ENCODE assay signal across 8 cellular contexts in the genomic region with DNA sequence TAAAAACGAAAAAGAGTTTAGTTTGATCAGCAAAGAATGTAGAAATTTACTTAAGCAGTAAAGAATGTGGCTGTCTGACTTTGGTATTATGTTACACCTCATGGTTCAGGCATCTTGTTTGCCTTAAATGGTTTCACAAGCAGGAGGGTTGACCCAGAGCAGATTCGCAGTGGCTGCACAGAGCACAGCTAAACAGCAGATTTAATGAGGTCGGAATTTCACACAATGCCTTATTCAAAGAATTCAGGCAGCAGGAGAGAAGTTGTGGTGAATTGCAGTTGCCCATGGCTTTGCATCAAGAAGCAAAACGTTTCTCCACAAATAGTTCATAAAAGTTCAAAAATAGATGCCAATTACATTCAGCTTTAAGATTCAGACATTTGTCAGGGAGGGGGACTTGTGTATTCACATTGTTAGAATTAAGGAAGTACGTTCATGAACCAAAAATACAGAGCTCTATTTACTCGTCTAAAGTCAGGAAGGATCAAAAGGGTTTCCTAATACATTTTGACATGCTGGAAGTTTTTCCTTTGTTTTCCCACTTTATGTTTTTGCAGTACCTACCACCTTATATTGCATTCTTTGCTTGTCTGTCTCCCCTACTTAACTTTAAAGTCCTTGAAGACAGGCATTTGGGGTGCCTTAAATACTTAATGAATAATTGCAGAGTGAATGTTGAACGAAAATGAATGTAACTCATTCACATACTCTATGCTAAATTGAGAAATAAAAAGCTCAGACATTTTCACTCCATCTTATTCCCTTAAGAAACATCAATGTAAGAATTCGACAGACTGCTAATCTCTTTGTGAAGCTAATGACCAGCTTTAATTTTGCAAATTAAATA.
A peak's percentile ranks its signal among the peaks of the same experiment; 100 is the strongest.
DNase-seq lines count a peak whose midpoint lies in the region; ATAC-seq and TF ChIP-seq lines count a peak whose summit lies in the region.

No MANE protein-coding gene starts in this region.

- no peaks in the 10 kb centered on the region for H4K20me1 ChIP-seq in Karpas-422 (ENCODE audit: insufficient read depth, low read depth, low read length)

- H3K4me1 ChIP-seq in muscle layer of duodenum (ENCODE audit: control insufficient read depth in 1 of 2, insufficient read depth in 2 of 2, low read length in 2 of 2): peaks cover 0 to 9% of the 10 kb centered on the region in 2 donors
- H3K4me1 ChIP-seq in effector memory CD4-positive, alpha-beta T cell (ENCODE audit: control insufficient read depth, insufficient read depth, low read length, poor library complexity, severe bottlenecking): no peaks in the 10 kb centered on the region
- peaks cover 3% of the 10 kb centered on the region; the same call in 1 of the 2 replicates for H3K4me1 ChIP-seq in Karpas-422 (ENCODE audit: low read length)

- no peak for ATAC-seq in HG03460 (IDR thresholded peaks at IDR 0.05; ENCODE audit: unreplicated experiment)
- no peak for ATAC-seq in GM21786 (IDR thresholded peaks at IDR 0.05; ENCODE audit: unreplicated experiment)

- no peak for TF ChIP-seq CTCF in epithelial cell of esophagus (IDR thresholded peaks at IDR 0.05; ENCODE audit: insufficient read depth, low read depth, low read length, missing control alignments)

- H3K27me3 ChIP-seq in muscle layer of duodenum (ENCODE audit: low read depth, low read length): no peaks in the 10 kb centered on the region
- no peaks in the 10 kb centered on the region for H3K27me3 ChIP-seq in effector memory CD4-positive, alpha-beta T cell (replicated peaks; ENCODE audit: control insufficient read depth, insufficient read depth, low read length, poor library complexity, severe bottlenecking)
- H3K27me3 ChIP-seq in Karpas-422 (ENCODE audit: low read length): no peaks in the 10 kb centered on the region

- H3K79me2 ChIP-seq in Karpas-422 (ENCODE audit: low read length): no peaks in the 10 kb centered on the region

- H3K9me2 ChIP-seq in Karpas-422 (replicated peaks; ENCODE audit: insufficient read depth, low read length): no peaks in the 10 kb centered on the region

- no peak overlapping the region for H3K4me3 ChIP-seq in epithelial cell of esophagus (ENCODE audit: low read length)
- no peak overlapping the region for H3K4me3 ChIP-seq in muscle layer of duodenum (ENCODE audit: low read depth in 1 of 2, low read length in 2 of 2)
- no peak overlapping the region for H3K4me3 ChIP-seq in effector memory CD4-positive, alpha-beta T cell (ENCODE audit: insufficient read depth, low read depth, low read length, poor library complexity, severe bottlenecking)
- H3K4me3 ChIP-seq in Karpas-422 (ENCODE audit: low read length): no peak overlapping the region

- H3K27ac ChIP-seq in muscle layer of duodenum (ENCODE audit: low read length) (peak overlapping the region; percentile 73), Karpas-422 (ENCODE audit: low read length) (no peak overlapping the region)
- H3K27ac ChIP-seq in effector memory CD4-positive, alpha-beta T cell (ENCODE audit: insufficient read depth, low read length, poor library complexity, severe bottlenecking): no peak overlapping the region

- no peak overlapping the region for H3K9ac ChIP-seq in Karpas-422 (ENCODE audit: low read length)

- peak; percentile 73 for DNase-seq in AG08396 (ENCODE audit: low spot score)
- DNase-seq in NCI-H1048 (lab: John Stamatoyannopoulos, UW): peak; percentile 13
- peak; percentile 90 for DNase-seq in epithelial cell of esophagus (ENCODE audit: low read depth)
- DNase-seq in effector memory CD4-positive, alpha-beta T cell: no peak
- DNase-seq in Karpas-422: no peak

- H3K36me3 ChIP-seq in muscle layer of duodenum (ENCODE audit: control insufficient read depth in 1 of 2, insufficient read depth in 2 of 2, low read length in 2 of 2) (peaks cover 0 to 4% of the 10 kb centered on the region in 2 donors), Karpas-422 (ENCODE audit: insufficient read depth, low read length) (no peaks in the 10 kb centered on the region)
- H3K36me3 ChIP-seq in effector memory CD4-positive, alpha-beta T cell (ENCODE audit: control insufficient read depth, insufficient read depth, low read length): no peaks in the 10 kb centered on the region

- no peak overlapping the region for H3K4me2 ChIP-seq in Karpas-422 (ENCODE audit: low read depth, low read length, poor library complexity, severe bottlenecking)

- no peak overlapping the region for H2AFZ ChIP-seq in Karpas-422 (ENCODE audit: low read length)

- H3K9me3 ChIP-seq in muscle layer of duodenum (ENCODE audit: control insufficient read depth in 1 of 2, low read length in 2 of 2): peaks cover 0 to 14% of the 10 kb centered on the region in 2 donors
- no peaks in the 10 kb centered on the region for H3K9me3 ChIP-seq in effector memory CD4-positive, alpha-beta T cell (ENCODE audit: control insufficient read depth, low read length)
- no peaks in the 10 kb centered on the region for H3K9me3 ChIP-seq in Karpas-422 (ENCODE audit: low read length)

Comparison
In these comparisons a context has a peak if more than half of its experiments do, and no peak if none do; other contexts are left out.
1. DNase-seq: peak in AG08396 (single experiment), NCI-H1048 (single experiment) and epithelial cell of esophagus (single experiment); none in effector memory CD4-positive, alpha-beta T cell (0 of 3) and Karpas-422 (single experiment).